ENCODE assay signal across 31 cellular contexts in genomic region chr12:48086327-48086726, GRCh38.
"Had no signal": no experiment of that assay in that cellular context is flagged by ENCODE, and none has a peak within 500 bp of the region (broad histone marks: within the 10 kb centered on the region; RNA-seq: fewer than 3 reads in every experiment).

No MANE protein-coding gene starts in this region.

- H3K4me1 Mint-ChIP-seq: immature natural killer cell, mesothelial cell of epicardium, natural killer cell, nephron progenitor cell, neural progenitor cell had no signal

- H3K4me1 ChIP-seq: left lung, neural progenitor cell, right atrium auricular region, right lobe of liver, stomach, testis, thyroid gland, transverse colon, upper lobe of left lung, vagina had no signal

- FAIRE-seq: islet of Langerhans had no signal

- H3K9ac ChIP-seq: neural progenitor cell had no signal

- H3K27ac Mint-ChIP-seq: immature natural killer cell; mesothelial cell of epicardium; natural killer cell; nephron progenitor cell; neural progenitor cell; progenitor cell of endocrine pancreas; stimulated activated memory B cell treated with anti-CD40 and anti-IgM and Interleukin-4, amounts not matched to agents 10 μg/mL and 1 μg/mL and 100 μg/mL, for 72 hours had no signal

- H3K4me3 Mint-ChIP-seq: immature natural killer cell; mesothelial cell of epicardium; naive B cell; natural killer cell; nephron progenitor cell; neural progenitor cell; stimulated activated memory B cell treated with anti-CD40 and anti-IgM and Interleukin-4, amounts not matched to agents 10 μg/mL and 1 μg/mL and 100 μg/mL, for 72 hours had no signal

- H3K27ac ChIP-seq: left lung, neural progenitor cell, neutrophil, right atrium auricular region, right lobe of liver, stomach, testis, thyroid gland, transverse colon, upper lobe of left lung, vagina had no signal

- H3K27me3 Mint-ChIP-seq: naive B cell; progenitor cell of endocrine pancreas; stimulated activated memory B cell treated with anti-CD40 and anti-IgM and Interleukin-4, amounts not matched to agents 10 μg/mL and 1 μg/mL and 100 μg/mL, for 72 hours had no signal

- DNase-seq: hypothalamus; immature natural killer cell; kidney; left colon; left lung; mesendoderm; naive B cell; natural killer cell; nephron progenitor cell; occipital lobe; right lobe of liver; stimulated activated CD4-positive, alpha-beta T cell treated with anti-CD3 and anti-CD28 coated beads, Interleukin-1b, Interleukin-23, amount 100 ng/mL, for 48 hours; stimulated activated CD4-positive, alpha-beta T cell treated with anti-CD3 and anti-CD28 coated beads, Interleukin-2, amount 100 ng/mL, for 48 hours; stimulated activated CD4-positive, alpha-beta T cell treated with anti-CD3 and anti-CD28 coated beads, Interleukin-4, amount 100 ng/mL, for 4 hours; stimulated activated CD8-positive, alpha-beta memory T cell treated with anti-CD3 and anti-CD28 coated beads, Interleukin-4, amount 100 ng/mL, for 48 hours; stimulated activated naive CD8-positive, alpha-beta T cell treated with anti-CD3 and anti-CD28 coated beads, Interleukin-15, Interleukin-2, amounts not matched to agents 100 U/mL and 50 U/mL, for 24 hours; stomach; testis; thyroid gland; transverse colon; upper lobe of left lung had no signal

- H3K27me3 ChIP-seq: left lung, neural progenitor cell, neutrophil, right atrium auricular region, right lobe of liver, stomach, testis, thyroid gland, transverse colon, upper lobe of left lung, vagina had no signal

- H3K4me3 ChIP-seq: left lung, lung, neural progenitor cell, right atrium auricular region, right lobe of liver, smooth muscle cell, stomach, testis, thyroid gland, transverse colon, upper lobe of left lung, vagina had no signal

- H2AFZ ChIP-seq: neural progenitor cell had no signal

- H3K9me3 ChIP-seq: left lung, neutrophil, right atrium auricular region, right lobe of liver, stomach, testis, thyroid gland, transverse colon, upper lobe of left lung, vagina had no signal

- H3K4me2 ChIP-seq: neural progenitor cell, smooth muscle cell had no signal

- ATAC-seq: left colon; left lung; natural killer cell; right lobe of liver; stimulated activated memory B cell treated with anti-CD40 and anti-IgM and Interleukin-4, amounts not matched to agents 10 μg/mL and 1 μg/mL and 100 μg/mL, for 72 hours; stimulated activated naive CD8-positive, alpha-beta T cell treated with anti-CD3 and anti-CD28 coated beads, Interleukin-15, Interleukin-2, amounts not matched to agents 100 U/mL and 50 U/mL, for 24 hours had no signal

- H3K9me3 Mint-ChIP-seq: immature natural killer cell; mesothelial cell of epicardium; naive B cell; natural killer cell; nephron progenitor cell; neural progenitor cell; stimulated activated memory B cell treated with anti-CD40 and anti-IgM and Interleukin-4, amounts not matched to agents 10 μg/mL and 1 μg/mL and 100 μg/mL, for 72 hours had no signal
